ENCODE assay signal across 8 cellular contexts in genomic region chr1:179590671-179591070, GRCh38. TPM values are rescaled to one million over a fixed set of nuclear protein-coding genes. Genes with fewer than 3 reads are reported as not detected.
"Had no signal": no experiment of that assay in that cellular context is flagged by ENCODE, and none has a peak within 500 bp of the region (broad histone marks: within the 10 kb centered on the region; RNA-seq: fewer than 3 reads in every experiment).

No MANE protein-coding gene starts in this region.

- H3K4me3 Mint-ChIP-seq: GM23338, H9 had no signal

- H3K4me3 ChIP-seq: K562 had no signal

- H3K27ac Mint-ChIP-seq: GM23338, H9 had no signal

- DNase-seq: H9, HCEC 1CT, IMR-90, KG1 had no signal

RNA-seq across cellular contexts. Expression of gene TDRD5, which starts 1.0 kb away (rescaled TPM):
- total RNA-seq: HT-29, IMR-90 had no signal
- polyA plus RNA-seq: GM23338, IMR-90 had no signal

RNA-seq across cellular contexts. Expression of gene NPHS2, which starts 14.9 kb away (rescaled TPM):
- total RNA-seq: GM23338, H1, H9, HT-29, IMR-90, K562 had no signal
- polyA plus RNA-seq: GM23338, H1, IMR-90, K562 had no signal
